9 cellular contexts compared by ENCODE assay signal in genomic region chr18:55588001-55588875, GRCh38. TPM values are rescaled to one million over a fixed set of nuclear protein-coding genes. Genes with fewer than 3 reads are reported as not detected.
DNase-seq lines count a peak whose midpoint lies in the region; ATAC-seq, FAIRE-seq and TF ChIP-seq lines count a peak whose summit lies in the region.
"Had no signal": no experiment of that assay in that cellular context is flagged by ENCODE, and none has a peak within 500 bp of the region (broad histone marks: within the 10 kb centered on the region; RNA-seq: fewer than 3 reads in every experiment).

TCF4 (minus strand) TSS chr18:55588192; CDS start chr18:55587116, 1,076 bp downstream.

- ATAC-seq in WTC11: peak; percentile 57
- peak; percentile 19 for ATAC-seq in lung (ENCODE audit: insufficient read depth, low FRiP score)
- peak; percentile 52 for ATAC-seq in stimulated activated naive CD8-positive, alpha-beta T cell treated with anti-CD3 and anti-CD28 coated beads, Interleukin-15, amount 100 ng/mL, for 72 hours
- no peak for ATAC-seq in HG03108 (IDR thresholded peaks at IDR 0.05; ENCODE audit: unreplicated experiment)

- CTCF ChIA-PET in activated naive CD4-positive, alpha-beta T cell treated with anti-CD3 and anti-CD28 coated beads, Interleukin-2, amount 10 ng/mL, durations not matched to agents 7 days and 5 days (lab: Charles Lee): no interaction called here
- CTCF ChIA-PET in WTC11 (lab: Charles Lee): interaction anchor here (0.8 kb wide), 1 partner anchor 194 kb away, joined by 3 read pairs; no protein-coding TSS in a partner anchor
- CTCF ChIA-PET in endothelial cell of umbilical vein (lab: Charles Lee): interaction anchor here (0.6 to 2.0 kb wide), 4 partner anchors 173 to 354 kb away, joined by 3 to 9 read pairs (median 6); no protein-coding TSS in a partner anchor

- peak within 1 kb of the TSS; percentile 67 for H3K27ac Mint-ChIP-seq in activated naive CD4-positive, alpha-beta T cell treated with anti-CD3 and anti-CD28 coated beads, Interleukin-2, amount 10 ng/mL, durations not matched to agents 7 days and 5 days
- H3K27ac Mint-ChIP-seq in WTC11: peak within 1 kb of the TSS; percentile 96
- peak within 1 kb of the TSS in 1 of 2 donors; percentile 24 for H3K27ac Mint-ChIP-seq in stimulated activated naive CD8-positive, alpha-beta T cell treated with anti-CD3 and anti-CD28 coated beads, Interleukin-15, amount 100 ng/mL, for 72 hours

- H3K79me2 ChIP-seq in endothelial cell of umbilical vein (ENCODE audit: control insufficient read depth, insufficient read depth, low read length): peaks cover 46% of the 10 kb centered on the region

- peak; percentile 42 for DNase-seq in activated naive CD4-positive, alpha-beta T cell treated with anti-CD3 and anti-CD28 coated beads, Interleukin-2, amount 10 ng/mL, durations not matched to agents 7 days and 5 days
- DNase-seq in activated naive CD4-positive, alpha-beta T cell (lab: John Stamatoyannopoulos, UW): no peak
- DNase-seq in NCI-H2107 (lab: John Stamatoyannopoulos, UW) (peak; percentile 35), WTC11 (ENCODE audit: low spot score) (peak; percentile 67), endothelial cell of umbilical vein (ENCODE audit: low read depth, low spot score) (peak; percentile 66), lung (ENCODE audit: low spot score) (peak; percentile 49)
- DNase-seq in stimulated activated naive CD8-positive, alpha-beta T cell treated with anti-CD3 and anti-CD28 coated beads, Interleukin-15, amount 100 ng/mL, for 72 hours: peak; percentile 14 to 27

- H3K27me3 ChIP-seq in endothelial cell of umbilical vein (ENCODE audit: control insufficient read depth in 2 of 2, insufficient read depth in 2 of 2, low read length in 2 of 2): no peaks in the 10 kb centered on the region
- no peaks in the 10 kb centered on the region for H3K27me3 ChIP-seq in lung (ENCODE audit: control insufficient read depth, insufficient read depth)

- H3K4me3 Mint-ChIP-seq in activated naive CD4-positive, alpha-beta T cell treated with anti-CD3 and anti-CD28 coated beads, Interleukin-2, amount 10 ng/mL, durations not matched to agents 7 days and 5 days: peak within 1 kb of the TSS; percentile 80
- H3K4me3 Mint-ChIP-seq in WTC11: peak within 1 kb of the TSS; percentile 88
- peak within 1 kb of the TSS; percentile 78 to 81 for H3K4me3 Mint-ChIP-seq in stimulated activated naive CD8-positive, alpha-beta T cell treated with anti-CD3 and anti-CD28 coated beads, Interleukin-15, amount 100 ng/mL, for 72 hours

- no peaks in the 10 kb centered on the region for H4K20me1 ChIP-seq in endothelial cell of umbilical vein (replicated peaks; ENCODE audit: control insufficient read depth, extremely low read depth, insufficient read depth, low read length)

- TF ChIP-seq POLR2A in endothelial cell of umbilical vein (IDR thresholded peaks at IDR 0.05; ENCODE audit: low read depth, low read length): no peak

- 0 to 1% methylated on average over 31 to 67 of the region's 67 CpGs for WGBS in lung, 2 donors

- peak within 1 kb of the TSS; percentile 87 to 100 (median 98) for H3K4me3 ChIP-seq in endothelial cell of umbilical vein (replicated peaks in 1 of 3; ENCODE audit: insufficient read depth in 1 of 3, low read depth in 1 of 3, low read length in 3 of 3)
- H3K4me3 ChIP-seq in lung: peak within 1 kb of the TSS; percentile 73

- POLR2A ChIA-PET in WTC11 (lab: Charles Lee) (interaction anchor here (0.7 to 1.0 kb wide), 2 partner anchors 189 to 998 kb away, joined by 3 to 9 read pairs; no protein-coding TSS in a partner anchor), endothelial cell of umbilical vein (lab: Charles Lee) (interaction anchor here (1.0 kb wide), 1 partner anchor 192 kb away, joined by 3 read pairs; no protein-coding TSS in a partner anchor)

- no peaks in the 10 kb centered on the region for H3K9me1 ChIP-seq in endothelial cell of umbilical vein (replicated peaks; ENCODE audit: control insufficient read depth, extremely low read depth, insufficient read depth, low read length)

- peak within 1 kb of the TSS; percentile 96 for H3K27ac ChIP-seq in endothelial cell of umbilical vein (ENCODE audit: insufficient read depth, low read depth, low read length)
- H3K27ac ChIP-seq in lung (ENCODE audit: low read depth in 1 of 2, low read length in 1 of 2): peak within 1 kb of the TSS; percentile 86 to 90

- dilution Hi-C loops in endothelial cell of umbilical vein (cut with MboI; ENCODE audit: extremely low pct_ligation_motif_present, low sequenced_read_pairs): no loop called here

- H3K27me3 Mint-ChIP-seq in activated naive CD4-positive, alpha-beta T cell treated with anti-CD3 and anti-CD28 coated beads, Interleukin-2, amount 10 ng/mL, durations not matched to agents 7 days and 5 days: peaks cover 44% of the 10 kb centered on the region
- no peaks in the 10 kb centered on the region for H3K27me3 Mint-ChIP-seq in WTC11 (ENCODE audit: low read depth)
- peaks cover 40% of the 10 kb centered on the region for H3K27me3 Mint-ChIP-seq in stimulated activated naive CD8-positive, alpha-beta T cell treated with anti-CD3 and anti-CD28 coated beads, Interleukin-15, amount 100 ng/mL, for 72 hours

- TSS peak; percentile 53 for BruUV-seq in endothelial cell of umbilical vein (replicated peaks; lab: Mats Ljungman, UMichigan)

- peak within 1 kb of the TSS; percentile 96 for H3K4me2 ChIP-seq in endothelial cell of umbilical vein (ENCODE audit: insufficient read depth, low read length)

- peaks cover 32% of the 10 kb centered on the region for H3K4me1 Mint-ChIP-seq in activated naive CD4-positive, alpha-beta T cell treated with anti-CD3 and anti-CD28 coated beads, Interleukin-2, amount 10 ng/mL, durations not matched to agents 7 days and 5 days
- H3K4me1 Mint-ChIP-seq in WTC11: peaks cover 36% of the 10 kb centered on the region
- peaks cover 14% of the 10 kb centered on the region for H3K4me1 Mint-ChIP-seq in stimulated activated naive CD8-positive, alpha-beta T cell treated with anti-CD3 and anti-CD28 coated beads, Interleukin-15, amount 100 ng/mL, for 72 hours

- H3K9me3 ChIP-seq in endothelial cell of umbilical vein (replicated peaks; ENCODE audit: control insufficient read depth, insufficient read depth, low read length) (no peaks in the 10 kb centered on the region), lung (ENCODE audit: control insufficient read depth in 2 of 2, insufficient read depth in 1 of 2, low read length in 1 of 2) (no peaks in the 10 kb centered on the region)

- peak within 1 kb of the TSS; percentile 26 for H2AFZ ChIP-seq in endothelial cell of umbilical vein (ENCODE audit: low read depth, low read length)

- peak; percentile 15 for FAIRE-seq in endothelial cell of umbilical vein (lab: Jason Lieb, UNC)
- FAIRE-seq: GM18507 had no signal

- H3K4me1 ChIP-seq in endothelial cell of umbilical vein (ENCODE audit: control insufficient read depth, extremely low read depth, insufficient read depth, low read length) (peaks cover 29% of the 10 kb centered on the region), lung (ENCODE audit: control insufficient read depth in 2 of 2, insufficient read depth in 2 of 2, low read length in 2 of 2) (peaks cover 0 to 2% of the 10 kb centered on the region in 2 donors)

- peaks cover 0 to 9% of the 10 kb centered on the region in 2 experiments for H3K36me3 ChIP-seq in endothelial cell of umbilical vein (ENCODE audit: control insufficient read depth in 2 of 2, extremely low read depth in 1 of 2, insufficient read depth in 2 of 2, low read length in 2 of 2)
- H3K36me3 ChIP-seq in lung (ENCODE audit: control insufficient read depth in 2 of 2, insufficient read depth in 2 of 2, low read length in 2 of 2): no peaks in the 10 kb centered on the region

- intact Hi-C loops in endothelial cell of umbilical vein (cut with micrococcal nuclease): loop anchor here (1.0 to 10.0 kb wide), 11 partner anchors 78 to 869 kb away; no protein-coding TSS in a partner anchor

- peaks cover 8% of the 10 kb centered on the region for H3K36me3 Mint-ChIP-seq in activated naive CD4-positive, alpha-beta T cell treated with anti-CD3 and anti-CD28 coated beads, Interleukin-2, amount 10 ng/mL, durations not matched to agents 7 days and 5 days
- peaks cover 12% of the 10 kb centered on the region for H3K36me3 Mint-ChIP-seq in WTC11

- no peaks in the 10 kb centered on the region for H3K9me3 Mint-ChIP-seq in activated naive CD4-positive, alpha-beta T cell treated with anti-CD3 and anti-CD28 coated beads, Interleukin-2, amount 10 ng/mL, durations not matched to agents 7 days and 5 days
- H3K9me3 Mint-ChIP-seq in WTC11: no peaks in the 10 kb centered on the region
- H3K9me3 Mint-ChIP-seq in stimulated activated naive CD8-positive, alpha-beta T cell treated with anti-CD3 and anti-CD28 coated beads, Interleukin-15, amount 100 ng/mL, for 72 hours: no peaks in the 10 kb centered on the region

- H3K9ac ChIP-seq in endothelial cell of umbilical vein (replicated peaks; ENCODE audit: extremely low read depth, insufficient read depth, low read length): peak within 1 kb of the TSS; percentile 100

- TF ChIP-seq CTCF in WTC11 (IDR thresholded peaks at IDR 0.05) (no peak), endothelial cell of umbilical vein (IDR thresholded peaks at IDR 0.05; ENCODE audit: extremely low read depth in 1 of 2, insufficient read depth in 1 of 2, low read depth in 1 of 2, low read length in 2 of 2) (no peak), lung (IDR thresholded peaks at IDR 0.05; ENCODE audit: control extremely low read depth, extremely low read depth) (no peak)

TF ChIP-seq in endothelial cell of umbilical vein, 7 proteins besides CTCF, POLR2A, EP300 and RAD21:
- TF ChIP-seq FOS (IDR thresholded peaks at IDR 0.05; ENCODE audit: borderline replicate concordance, insufficient read depth, low read length) (no peak), MYC (IDR thresholded peaks at IDR 0.05; ENCODE audit: low read depth, low read length) (no peak)
- TF ChIP-seq, protein P1, sequence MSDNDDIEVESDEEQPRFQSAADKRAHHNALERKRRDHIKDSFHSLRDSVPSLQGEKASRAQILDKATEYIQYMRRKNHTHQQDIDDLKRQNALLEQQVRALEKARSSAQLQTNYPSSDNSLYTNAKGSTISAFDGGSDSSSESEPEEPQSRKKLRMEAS (IDR thresholded peaks at IDR 0.05; ENCODE audit: insufficient read depth, insufficient read length): no peak

RNA-seq across cellular contexts. Expression of gene TCF4, which starts in this region (rescaled TPM):
- total RNA-seq in WTC11 (2021) (100 to 104 TPM (median 104 TPM) in 3 replicates), endothelial cell of umbilical vein (374 and 390 TPM in 2 replicates), lung (100 to 1,000 TPM; 111 to 356 TPM)
- polyA plus RNA-seq in endothelial cell of umbilical vein (183 and 204 TPM in 2 replicates), lung (10 to 100 TPM; 14.3 to 35.3 TPM)
- polyA plus RNA-seq in endothelial cell of umbilical vein (2011; cell fraction: cytosol; rRNA removed): 105 and 111 TPM in 2 replicates
- 339 and 369 TPM in 2 replicates for polyA plus RNA-seq in endothelial cell of umbilical vein (2011; cell fraction: nucleus; rRNA removed)
- 89.6 and 91.0 TPM in 2 replicates for polyA plus RNA-seq in endothelial cell of umbilical vein (2012)
- 1,051 and 1,092 TPM in 2 replicates for polyA minus RNA-seq in endothelial cell of umbilical vein
- not detected for polyA minus RNA-seq in endothelial cell of umbilical vein (2011; cell fraction: cytosol; rRNA and poly(A)+ RNA removed)
- 1,225 and 1,558 TPM in 2 replicates for polyA minus RNA-seq in endothelial cell of umbilical vein (2011; cell fraction: nucleus; rRNA and poly(A)+ RNA removed)

Comparison
In these comparisons a context has a peak if more than half of its experiments do, and no peak if none do; other contexts are left out.
1. DNase-seq: peak in activated naive CD4-positive, alpha-beta T cell treated with anti-CD3 and anti-CD28 coated beads, Interleukin-2, amount 10 ng/mL, durations not matched to agents 7 days and 5 days (single experiment), NCI-H2107 (single experiment), WTC11 (single experiment), endothelial cell of umbilical vein (single experiment), lung (single experiment) and stimulated activated naive CD8-positive, alpha-beta T cell treated with anti-CD3 and anti-CD28 coated beads, Interleukin-15, amount 100 ng/mL, for 72 hours (2 of 2); none in activated naive CD4-positive, alpha-beta T cell (0 of 4).
2. Peak in every context shown above with its lines, with median percentiles within 50 percentile points of each other: H3K4me3 Mint-ChIP-seq.